In genomic region chrX:17944833-17945497, GRCh38 we compare ENCODE assay signal across 9 cellular contexts.
DNase-seq lines count a peak whose midpoint lies in the region; ATAC-seq, FAIRE-seq and TF ChIP-seq lines count a peak whose summit lies in the region.
"Had no signal": no experiment of that assay in that cellular context is flagged by ENCODE, and none has a peak within 500 bp of the region (broad histone marks: within the 10 kb centered on the region; RNA-seq: fewer than 3 reads in every experiment).

No MANE protein-coding gene starts in this region.

- no peak overlapping the region for H3K4me3 Mint-ChIP-seq in CD4-positive, CD25-positive, alpha-beta regulatory T cell
- H3K4me3 Mint-ChIP-seq: activated naive CD8-positive, alpha-beta T cell had no signal

- no peak for ATAC-seq in CD4-positive, CD25-positive, alpha-beta regulatory T cell (ENCODE audit: low read depth in 2 of 2)
- ATAC-seq in HG03045 (IDR thresholded peaks at IDR 0.05; ENCODE audit: unreplicated experiment) (no peak), GM18502 (IDR thresholded peaks at IDR 0.05; ENCODE audit: poor library complexity, unreplicated experiment) (no peak)

- peak in 2 of 3 donors; percentile 4 to 15 for DNase-seq in CD4-positive, CD25-positive, alpha-beta regulatory T cell
- DNase-seq in GM20000 (ENCODE audit: low spot score) (peak; percentile 1), SK-MEL-5 (ENCODE audit: low read depth, low spot score) (peak; percentile 47), kidney (no peak), GM19240 (ENCODE audit: insufficient read length, low spot score) (no peak), SW480 (ENCODE audit: low spot score) (no peak)

- no peak overlapping the region for H3K27ac ChIP-seq in CD4-positive, CD25-positive, alpha-beta regulatory T cell (ENCODE audit: insufficient read depth, low read length, poor library complexity, severe bottlenecking)
- no peak overlapping the region for H3K27ac ChIP-seq in kidney (ENCODE audit: low read depth in 2 of 2, low read length in 2 of 2)

- H3K4me1 ChIP-seq in CD4-positive, CD25-positive, alpha-beta regulatory T cell (ENCODE audit: control insufficient read depth, insufficient read depth, low read length, poor library complexity, severe bottlenecking): no peaks in the 10 kb centered on the region
- H3K4me1 ChIP-seq in kidney (ENCODE audit: control insufficient read depth in 1 of 2, insufficient read depth in 1 of 2, low read depth in 1 of 2, low read length in 2 of 2): no peaks in the 10 kb centered on the region

- no peaks in the 10 kb centered on the region for H3K9me3 ChIP-seq in CD4-positive, CD25-positive, alpha-beta regulatory T cell (ENCODE audit: control insufficient read depth in 2 of 2, low read length in 2 of 2)
- no peaks in the 10 kb centered on the region for H3K9me3 ChIP-seq in kidney (ENCODE audit: control insufficient read depth in 1 of 2, low read length in 2 of 2)

- H3K36me3 ChIP-seq in CD4-positive, CD25-positive, alpha-beta regulatory T cell (ENCODE audit: control insufficient read depth, insufficient read depth, low read length): no peaks in the 10 kb centered on the region
- no peaks in the 10 kb centered on the region for H3K36me3 ChIP-seq in kidney (ENCODE audit: control insufficient read depth in 1 of 2, insufficient read depth in 2 of 2, low read length in 2 of 2)

- FAIRE-seq in kidney (lab: Jason Lieb, UNC): no peak

- H3K9me3 Mint-ChIP-seq in CD4-positive, CD25-positive, alpha-beta regulatory T cell: peaks cover 0 to 6% (median 0%) of the 10 kb centered on the region in 7 donors

- H3K27me3 Mint-ChIP-seq in CD4-positive, CD25-positive, alpha-beta regulatory T cell: no peaks in the 10 kb centered on the region
- H3K27me3 Mint-ChIP-seq: activated naive CD8-positive, alpha-beta T cell had no signal

- no peaks in the 10 kb centered on the region for H3K27me3 ChIP-seq in CD4-positive, CD25-positive, alpha-beta regulatory T cell (ENCODE audit: control insufficient read depth, insufficient read depth, low read length)

- intact Hi-C loops in kidney (cut with DNase I): no loop called here

- no peaks in the 10 kb centered on the region for H3K4me1 Mint-ChIP-seq in CD4-positive, CD25-positive, alpha-beta regulatory T cell

- no peak overlapping the region for H3K27ac Mint-ChIP-seq in CD4-positive, CD25-positive, alpha-beta regulatory T cell
- H3K27ac Mint-ChIP-seq: activated naive CD8-positive, alpha-beta T cell had no signal

- H3K4me3 ChIP-seq in CD4-positive, CD25-positive, alpha-beta regulatory T cell (ENCODE audit: low read depth, low read length): no peak overlapping the region
- H3K4me3 ChIP-seq in kidney (ENCODE audit: low read length in 2 of 2): no peak overlapping the region

- in situ Hi-C loops in SK-MEL-5 (cut with HindIII; ENCODE audit: low pct_unique_long_range_greater_than_20kb, low sequenced_read_pairs): no loop called here

- TF ChIP-seq CTCF in GM20000 (IDR thresholded peaks at IDR 0.05; ENCODE audit: extremely low read depth, missing control alignments) (peak; percentile 14), kidney (IDR thresholded peaks at IDR 0.05; ENCODE audit: borderline replicate concordance, extremely low read depth, insufficient read depth) (peak; percentile 18)

- no peak overlapping the region for H3K9ac ChIP-seq in kidney (ENCODE audit: low read length in 2 of 2)

- H3K36me3 Mint-ChIP-seq in CD4-positive, CD25-positive, alpha-beta regulatory T cell: no peaks in the 10 kb centered on the region
- H3K36me3 Mint-ChIP-seq: activated naive CD8-positive, alpha-beta T cell had no signal

Comparison
In these comparisons a context has a peak if more than half of its experiments do, and no peak if none do; other contexts are left out.
1. DNase-seq: peak in CD4-positive, CD25-positive, alpha-beta regulatory T cell (2 of 3), GM20000 (single experiment) and SK-MEL-5 (single experiment); none in kidney (single experiment), GM19240 (single experiment) and SW480 (single experiment).